ENCODE assay signal across 30 cellular contexts in the genomic region with DNA sequence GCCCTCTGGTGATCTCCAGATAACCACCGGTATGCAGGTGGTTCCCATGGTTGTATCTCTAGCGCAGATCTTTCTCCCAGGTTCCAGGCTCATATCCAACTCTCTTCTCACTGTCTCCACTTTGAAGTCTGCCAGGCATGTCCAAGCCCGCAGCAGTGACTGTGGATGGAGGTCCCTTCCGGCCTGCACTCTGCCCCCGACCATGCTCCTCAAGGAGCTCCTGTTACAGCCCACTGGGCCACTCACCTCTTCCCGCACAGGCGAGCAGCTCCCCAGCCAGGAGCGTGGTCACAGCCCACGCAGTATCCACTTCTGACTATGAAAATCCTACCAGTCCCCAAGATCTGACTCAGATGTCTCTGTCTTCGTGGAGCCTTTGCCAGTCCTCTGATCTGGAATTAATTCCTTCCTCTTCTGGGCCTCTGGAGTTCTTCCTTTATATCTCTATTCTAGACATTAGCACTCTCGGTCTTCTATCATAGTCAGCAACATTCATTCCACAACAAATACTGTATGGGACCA.
"Had no signal": no experiment of that assay in that cellular context is flagged by ENCODE, and none has a peak within 500 bp of the region (broad histone marks: within the 10 kb centered on the region; RNA-seq: fewer than 3 reads in every experiment).

No MANE protein-coding gene starts in this region.

- H3K27ac ChIP-seq: breast epithelium, esophagus muscularis mucosa, gastrocnemius medialis, left lung, lower lobe of right lung, neutrophil, pancreas, psoas muscle, sigmoid colon, suprapubic skin, tibial artery had no signal

- H3K27me3 Mint-ChIP-seq: activated naive CD4-positive, alpha-beta T cell treated with anti-CD3 and anti-CD28 coated beads, Interleukin-2, amount 50 U/mL, for 24 hours had no signal

- H3K27me3 ChIP-seq: breast epithelium, esophagus muscularis mucosa, pancreas, sigmoid colon, suprapubic skin had no signal

- DNase-seq: activated CD4-positive, alpha-beta T cell treated with anti-CD3 and anti-CD28 coated beads for 1 hour; activated CD4-positive, alpha-beta T cell treated with anti-CD3 and anti-CD28 coated beads, Interleukin-2, amount 10 ng/mL, durations not matched to agents 7 days and 5 days; activated CD8-positive, alpha-beta T cell treated with anti-CD3 and anti-CD28 coated beads for 36 hours; activated naive CD8-positive, alpha-beta T cell treated with anti-CD3 and anti-CD28 coated beads, Interleukin-2, amount 50 U/mL, for 24 hours; activated T-cell treated with anti-CD3 and anti-CD28 coated beads, Interleukin-2, amount 50 U/mL, for 4 hours; amygdala; central memory CD4-positive, alpha-beta T cell; endodermal cell; gastrocnemius medialis; glutamatergic neuron; left lung; lower lobe of right lung; pancreas; psoas muscle; sigmoid colon; small intestine; stimulated activated CD4-positive, alpha-beta T cell treated with anti-CD3 and anti-CD28 coated beads, Interleukin-1b, Interleukin-23, amount 100 ng/mL, for 48 hours; stimulated activated CD4-positive, alpha-beta T cell treated with anti-CD3 and anti-CD28 coated beads, Interleukin-4, amount 100 ng/mL, for 4 hours; stimulated activated naive B cell treated with anti-CD40 and anti-IgM and Interleukin-4, amounts not matched to agents 10 μg/mL and 1 μg/mL and 100 μg/mL, for 72 hours; T-helper 2 cell; tibial artery had no signal

- H3K4me1 Mint-ChIP-seq: activated CD4-positive, alpha-beta T cell treated with anti-CD3 and anti-CD28 coated beads, Interleukin-2, amount 10 ng/mL, durations not matched to agents 7 days and 5 days; activated naive CD4-positive, alpha-beta T cell treated with anti-CD3 and anti-CD28 coated beads, Interleukin-2, amount 50 U/mL, for 24 hours; endodermal cell; WTC11 had no signal

- H3K4me3 Mint-ChIP-seq: activated CD4-positive, alpha-beta T cell treated with anti-CD3 and anti-CD28 coated beads, Interleukin-2, amount 10 ng/mL, durations not matched to agents 7 days and 5 days; activated CD8-positive, alpha-beta T cell treated with anti-CD3 and anti-CD28 coated beads for 36 hours; activated naive CD4-positive, alpha-beta T cell treated with anti-CD3 and anti-CD28 coated beads, Interleukin-2, amount 50 U/mL, for 24 hours; activated naive CD8-positive, alpha-beta T cell treated with anti-CD3 and anti-CD28 coated beads, Interleukin-2, amount 50 U/mL, for 24 hours; activated T-cell treated with anti-CD3 and anti-CD28 coated beads, Interleukin-2, amount 50 U/mL, for 4 hours; dendritic cell treated with granulocyte-macrophage colony-stimulating factor and Interleukin-4, amounts not matched to agents 40 ng/mL and 50 ng/mL, for 4 days; endodermal cell; nephron; stimulated activated naive B cell treated with anti-CD40 and anti-IgM and Interleukin-4, amounts not matched to agents 10 μg/mL and 1 μg/mL and 100 μg/mL, for 72 hours; WTC11 had no signal

- H3K36me3 Mint-ChIP-seq: activated naive CD4-positive, alpha-beta T cell treated with anti-CD3 and anti-CD28 coated beads, Interleukin-2, amount 50 U/mL, for 24 hours; stimulated activated naive B cell treated with anti-CD40 and anti-IgM and Interleukin-4, amounts not matched to agents 10 μg/mL and 1 μg/mL and 100 μg/mL, for 72 hours; WTC11 had no signal

- H3K9me3 Mint-ChIP-seq: activated CD4-positive, alpha-beta T cell treated with anti-CD3 and anti-CD28 coated beads, Interleukin-2, amount 10 ng/mL, durations not matched to agents 7 days and 5 days; activated CD8-positive, alpha-beta T cell treated with anti-CD3 and anti-CD28 coated beads for 36 hours; activated naive CD4-positive, alpha-beta T cell treated with anti-CD3 and anti-CD28 coated beads, Interleukin-2, amount 50 U/mL, for 24 hours; activated naive CD8-positive, alpha-beta T cell treated with anti-CD3 and anti-CD28 coated beads, Interleukin-2, amount 50 U/mL, for 24 hours; activated T-cell treated with anti-CD3 and anti-CD28 coated beads, Interleukin-2, amount 50 U/mL, for 4 hours; activated T-helper 2 cell treated with anti-CD3 and anti-CD28 coated beads, Interferon-gamma antibody, Interleukin-2, Interleukin-4, amounts not matched to agents 10 μg/mL and 5 μg/mL and 100 μg/mL, durations not matched to agents 14 hours and 24 hours and 36 hours; dendritic cell treated with granulocyte-macrophage colony-stimulating factor and Interleukin-4, amounts not matched to agents 40 ng/mL and 50 ng/mL, for 4 days; endodermal cell; nephron had no signal

- H3K27ac Mint-ChIP-seq: activated CD4-positive, alpha-beta T cell treated with anti-CD3 and anti-CD28 coated beads, Interleukin-2, amount 10 ng/mL, durations not matched to agents 7 days and 5 days; activated CD8-positive, alpha-beta T cell treated with anti-CD3 and anti-CD28 coated beads for 36 hours; activated naive CD4-positive, alpha-beta T cell treated with anti-CD3 and anti-CD28 coated beads, Interleukin-2, amount 50 U/mL, for 24 hours; activated naive CD8-positive, alpha-beta T cell treated with anti-CD3 and anti-CD28 coated beads, Interleukin-2, amount 50 U/mL, for 24 hours; activated T-helper 2 cell treated with anti-CD3 and anti-CD28 coated beads, Interferon-gamma antibody, Interleukin-2, Interleukin-4, amounts not matched to agents 10 μg/mL and 5 μg/mL and 100 μg/mL, durations not matched to agents 14 hours and 24 hours and 36 hours; dendritic cell treated with granulocyte-macrophage colony-stimulating factor and Interleukin-4, amounts not matched to agents 40 ng/mL and 50 ng/mL, for 4 days; endodermal cell; nephron; stimulated activated naive B cell treated with anti-CD40 and anti-IgM and Interleukin-4, amounts not matched to agents 10 μg/mL and 1 μg/mL and 100 μg/mL, for 72 hours; WTC11 had no signal

- FAIRE-seq: pancreas, small intestine had no signal

- H3K4me3 ChIP-seq: breast epithelium, esophagus muscularis mucosa, gastrocnemius medialis, left lung, lower lobe of right lung, pancreas, psoas muscle, sigmoid colon, suprapubic skin, tibial artery had no signal

- H3K36me3 ChIP-seq: breast epithelium, esophagus muscularis mucosa, gastrocnemius medialis, left lung, lower lobe of right lung, neutrophil, pancreas, sigmoid colon, suprapubic skin, tibial artery had no signal

- H3K4me1 ChIP-seq: breast epithelium, gastrocnemius medialis, left lung, lower lobe of right lung, pancreas, psoas muscle had no signal

- H3K9me3 ChIP-seq: breast epithelium, esophagus muscularis mucosa, gastrocnemius medialis, left lung, lower lobe of right lung, neutrophil, pancreas, psoas muscle, sigmoid colon, suprapubic skin, tibial artery had no signal
